ENCODE assay signal across 8 cellular contexts in genomic region chr6:118705799-118706481, GRCh38. TPM values are rescaled to one million over a fixed set of nuclear protein-coding genes. Genes with fewer than 3 reads are reported as not detected.
DNase-seq lines count a peak whose midpoint lies in the region; ATAC-seq and TF ChIP-seq lines count a peak whose summit lies in the region.

No MANE protein-coding gene starts in this region.

- no peak overlapping the region for H2AFZ ChIP-seq in OCI-LY1 (ENCODE audit: low read length)

- H3K4me1 ChIP-seq in OCI-LY1 (ENCODE audit: insufficient read depth, low read length, severe bottlenecking) = peaks cover 64% of the 10 kb centered on the region

- H3K79me2 ChIP-seq in OCI-LY1 (ENCODE audit: insufficient read depth, low read length) = no peaks in the 10 kb centered on the region

- H3K4me2 ChIP-seq in OCI-LY1 (ENCODE audit: low read length) = peak overlapping the region; percentile 29; the same call in 1 of the 2 replicates

- peak; percentile 28 for DNase-seq in activated naive CD4-positive, alpha-beta T cell treated with Interleukin-2 at 50 U/mL for 16 hours
- DNase-seq in activated naive CD4-positive, alpha-beta T cell treated with anti-CD3 and anti-CD28 coated beads, Interleukin-2, amount 50 U/mL, for 16 hours = no peak
- DNase-seq in dorsolateral prefrontal cortex (peak in 1 of 10 donors; percentile 25), occipital lobe (lab: John Stamatoyannopoulos, UW) (peak; percentile 4), HPDE6-E6E7 (ENCODE audit: extremely low spot score) (no peak), HUDEP-2 (lab: John Stamatoyannopoulos, UW; ENCODE audit: unreplicated experiment in 76 of 76) (no peak)

- H3K9ac ChIP-seq in OCI-LY1 (ENCODE audit: low read length) = no peak overlapping the region

- no peaks in the 10 kb centered on the region for H3K9me3 ChIP-seq in OCI-LY1 (ENCODE audit: low read length)

- no peaks in the 10 kb centered on the region for H3K9me2 ChIP-seq in OCI-LY1 (ENCODE audit: low read depth, low read length)

- intact Hi-C loops in dorsolateral prefrontal cortex (cut with DNase I) = loop anchor here in 1 of 2 donors (5.0 kb wide), 1 partner anchor 54 kb away; the partner anchor contains the start of gene CEP85L

- no peak for TF ChIP-seq CTCF in OCI-LY1 (IDR thresholded peaks at IDR 0.05; ENCODE audit: low read length)
- no peak for TF ChIP-seq CTCF in dorsolateral prefrontal cortex (IDR thresholded peaks at IDR 0.05 in 54 of 56, conservative IDR thresholded peaks at IDR 0.05 in 2 of 56; ENCODE audit: low read depth in 1 of 56, partially characterized antibody in 56 of 56)

- H3F3A ChIP-seq in OCI-LY1 (ENCODE audit: insufficient read depth, low read length) = no peaks in the 10 kb centered on the region

- no peaks in the 10 kb centered on the region for H4K20me1 ChIP-seq in OCI-LY1 (ENCODE audit: insufficient read depth, low read length)

- H3K27me3 ChIP-seq in OCI-LY1 (ENCODE audit: insufficient read depth, low read length) (no peaks in the 10 kb centered on the region), dorsolateral prefrontal cortex (no peaks in the 10 kb centered on the region)

- H3K36me3 ChIP-seq in OCI-LY1 (ENCODE audit: insufficient read depth, low read length) = no peaks in the 10 kb centered on the region

- peak; percentile 28 for ATAC-seq in HG02623 (IDR thresholded peaks at IDR 0.05; ENCODE audit: unreplicated experiment)

- H3K27ac ChIP-seq in OCI-LY1 (ENCODE audit: low read depth, low read length, poor library complexity, severe bottlenecking) (no peak overlapping the region), dorsolateral prefrontal cortex (peak overlapping the region in 25 of 59 donors; percentile 0 to 62 (median 30))

- H3K4me3 ChIP-seq in OCI-LY1 (ENCODE audit: low read depth, low read length, poor library complexity, severe bottlenecking) (no peak overlapping the region), dorsolateral prefrontal cortex (peak overlapping the region in 34 of 59 donors; percentile 2 to 45 (median 23))

RNA-seq across cellular contexts. Expression of gene CEP85L, which starts 54.5 kb away (rescaled TPM):
- total RNA-seq in dorsolateral prefrontal cortex (10 to 100 TPM; 25.2 to 62.1 (median 36.1) TPM), occipital lobe (59.1 TPM)

Comparison
In these comparisons a context has a peak if more than half of its experiments do, and no peak if none do; other contexts are left out.
1. DNase-seq: peak in activated naive CD4-positive, alpha-beta T cell treated with Interleukin-2 at 50 U/mL for 16 hours (single experiment) and occipital lobe (single experiment); none in activated naive CD4-positive, alpha-beta T cell treated with anti-CD3 and anti-CD28 coated beads, Interleukin-2, amount 50 U/mL, for 16 hours (single experiment), HPDE6-E6E7 (single experiment) and HUDEP-2 (0 of 76).